Comparison of ENCODE assay signal across 1 cellular context in the genomic region with DNA sequence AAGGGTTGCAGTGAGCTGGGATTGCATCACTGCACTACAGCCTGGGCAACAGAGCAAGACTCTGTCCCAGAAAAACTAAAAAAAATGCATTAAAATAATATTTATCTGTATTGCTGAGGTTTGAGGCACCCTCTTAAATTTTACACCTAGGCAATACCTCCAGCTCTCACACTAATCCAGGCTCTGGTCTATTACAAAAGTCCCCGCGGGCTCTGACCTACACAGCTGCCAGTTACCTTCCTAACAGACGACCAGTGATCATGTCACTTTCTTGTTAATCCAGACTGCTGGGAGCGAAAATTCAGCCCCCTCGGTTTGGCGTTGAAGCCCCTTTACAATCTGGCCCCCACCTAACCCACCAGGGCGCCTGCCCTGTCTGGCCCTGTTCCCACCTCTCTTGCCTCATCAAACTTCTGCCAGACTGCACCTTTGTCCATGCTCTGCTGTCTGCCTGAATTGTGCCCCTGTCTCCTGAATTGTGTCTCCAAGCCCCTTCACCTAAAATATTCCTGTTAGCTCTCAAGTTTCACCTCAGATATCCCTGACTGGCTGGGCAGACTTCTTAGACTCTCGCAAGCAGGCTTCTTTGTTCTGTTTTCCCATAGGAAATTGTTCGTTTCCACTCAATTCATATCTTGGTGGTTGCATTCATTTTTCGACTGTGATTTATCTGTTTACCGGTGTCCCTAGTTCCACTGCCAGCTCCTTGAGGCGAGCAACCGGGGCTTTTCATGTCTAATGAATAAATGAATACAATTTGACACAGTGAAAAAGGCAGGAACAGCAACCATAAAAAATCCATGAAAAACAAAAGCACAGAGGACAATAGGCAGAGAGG.
TF ChIP-seq lines count a peak whose summit lies in the region.

No MANE protein-coding gene starts in this region.

TF ChIP-seq in H1, 55 proteins besides CTCF, POLR2A, EP300 and RAD21 (continued from another document):
- no peak for TF ChIP-seq ATF3 (IDR thresholded peaks at IDR 0.05; ENCODE audit: insufficient read depth, low read depth, low read length)
